In genomic region chr7:95104739-95105138, GRCh38 we compare ENCODE assay signal across 13 cellular contexts.
DNase-seq lines count a peak whose midpoint lies in the region; ATAC-seq and TF ChIP-seq lines count a peak whose summit lies in the region.
"Had no signal": no experiment of that assay in that cellular context is flagged by ENCODE, and none has a peak within 500 bp of the region (broad histone marks: within the 10 kb centered on the region; RNA-seq: fewer than 3 reads in every experiment).

No MANE protein-coding gene starts in this region.

- peak overlapping the region in 57 of 59 donors; percentile 1 to 81 (median 61) for H3K27ac ChIP-seq in dorsolateral prefrontal cortex
- H3K27ac ChIP-seq: BLaER1 treated with 17β-estradiol and CSF1 and Interleukin-3, amounts not matched to agents 10 nM and 100 nM had no signal

- no peaks in the 10 kb centered on the region for H3K36me3 Mint-ChIP-seq in natural killer cell treated with Interleukin-12 subunit alpha and Interleukin-12 subunit beta and Interleukin-15 and Interleukin-18, amount 100 ng/mL, for 72 hours
- H3K36me3 Mint-ChIP-seq: activated naive CD8-positive, alpha-beta T cell treated with anti-CD3 and anti-CD28 coated beads for 36 hours had no signal

- DNase-seq in DMS79 (lab: John Stamatoyannopoulos, UW) (peak; percentile 2), NCI-H69 (lab: John Stamatoyannopoulos, UW) (peak; percentile 25), dorsolateral prefrontal cortex (peak in 1 of 10 donors; percentile 8), occipital lobe (lab: John Stamatoyannopoulos, UW) (peak; percentile 13), epidermal melanocyte (ENCODE audit: insufficient read length, low spot score) (no peak), NCI-H510A (lab: John Stamatoyannopoulos, UW) (no peak)
- DNase-seq in natural killer cell treated with Interleukin-12 subunit alpha and Interleukin-12 subunit beta and Interleukin-15 and Interleukin-18, amount 100 ng/mL, for 72 hours (ENCODE audit: low spot score) = no peak
- DNase-seq in activated effector memory CD4-positive, alpha-beta T cell treated with anti-CD3 and anti-CD28 coated beads, Interleukin-2, amount 50 U/mL, for 16 hours = no peak
- DNase-seq: activated CD4-positive, alpha-beta T cell treated with anti-CD3 and anti-CD28 coated beads, Interleukin-2, amount 50 U/mL, for 1 hour; activated naive CD8-positive, alpha-beta T cell treated with anti-CD3 and anti-CD28 coated beads for 36 hours; MG63; stimulated activated CD4-positive, alpha-beta T cell treated with anti-CD3 and anti-CD28 coated beads, Interleukin-12 subunit alpha, Interleukin-12 subunit beta, amount 100 ng/mL, for 4 hours had no signal

- peak overlapping the region in 9 of 59 donors; percentile 2 to 34 (median 11) for H3K4me3 ChIP-seq in dorsolateral prefrontal cortex
- H3K4me3 ChIP-seq: BLaER1 treated with 17β-estradiol and CSF1 and Interleukin-3, amounts not matched to agents 10 nM and 100 nM; MG63 had no signal

- no peaks in the 10 kb centered on the region for H3K27me3 ChIP-seq in dorsolateral prefrontal cortex
- H3K27me3 ChIP-seq: BLaER1 treated with 17β-estradiol and CSF1 and Interleukin-3, amounts not matched to agents 10 nM and 100 nM; MG63 had no signal

- no peaks in the 10 kb centered on the region for H3K4me1 Mint-ChIP-seq in natural killer cell treated with Interleukin-12 subunit alpha and Interleukin-12 subunit beta and Interleukin-15 and Interleukin-18, amount 100 ng/mL, for 72 hours (ENCODE audit: low read depth in 2 of 2)
- H3K4me1 Mint-ChIP-seq: activated naive CD8-positive, alpha-beta T cell treated with anti-CD3 and anti-CD28 coated beads for 36 hours had no signal

- intact Hi-C loops in dorsolateral prefrontal cortex (cut with DNase I) = no loop called here

- no peak overlapping the region for H3K27ac Mint-ChIP-seq in natural killer cell treated with Interleukin-12 subunit alpha and Interleukin-12 subunit beta and Interleukin-15 and Interleukin-18, amount 100 ng/mL, for 72 hours
- H3K27ac Mint-ChIP-seq: activated naive CD8-positive, alpha-beta T cell treated with anti-CD3 and anti-CD28 coated beads for 36 hours had no signal

- no peaks in the 10 kb centered on the region for H3K27me3 Mint-ChIP-seq in natural killer cell treated with Interleukin-12 subunit alpha and Interleukin-12 subunit beta and Interleukin-15 and Interleukin-18, amount 100 ng/mL, for 72 hours
- H3K27me3 Mint-ChIP-seq: activated naive CD8-positive, alpha-beta T cell treated with anti-CD3 and anti-CD28 coated beads for 36 hours had no signal

- no peak for TF ChIP-seq CTCF in dorsolateral prefrontal cortex (IDR thresholded peaks at IDR 0.05 in 54 of 56, conservative IDR thresholded peaks at IDR 0.05 in 2 of 56; ENCODE audit: low read depth in 1 of 56, partially characterized antibody in 56 of 56)

- H3K9me3 Mint-ChIP-seq in natural killer cell treated with Interleukin-12 subunit alpha and Interleukin-12 subunit beta and Interleukin-15 and Interleukin-18, amount 100 ng/mL, for 72 hours = no peaks in the 10 kb centered on the region
- H3K9me3 Mint-ChIP-seq: activated naive CD8-positive, alpha-beta T cell treated with anti-CD3 and anti-CD28 coated beads for 36 hours had no signal

- H3K4me3 Mint-ChIP-seq in natural killer cell treated with Interleukin-12 subunit alpha and Interleukin-12 subunit beta and Interleukin-15 and Interleukin-18, amount 100 ng/mL, for 72 hours = no peak overlapping the region
- H3K4me3 Mint-ChIP-seq: activated naive CD8-positive, alpha-beta T cell treated with anti-CD3 and anti-CD28 coated beads for 36 hours had no signal

- ATAC-seq in natural killer cell treated with Interleukin-12 subunit alpha and Interleukin-12 subunit beta and Interleukin-15 and Interleukin-18, amount 100 ng/mL, for 72 hours = no peak

Comparison
In these comparisons a context has a peak if more than half of its experiments do, and no peak if none do; other contexts are left out.
1. DNase-seq: peak in DMS79 (single experiment), NCI-H69 (single experiment) and occipital lobe (single experiment); none in epidermal melanocyte (single experiment), natural killer cell treated with Interleukin-12 subunit alpha and Interleukin-12 subunit beta and Interleukin-15 and Interleukin-18, amount 100 ng/mL, for 72 hours (single experiment), activated effector memory CD4-positive, alpha-beta T cell treated with anti-CD3 and anti-CD28 coated beads, Interleukin-2, amount 50 U/mL, for 16 hours (single experiment) and NCI-H510A (single experiment).